15 cellular contexts compared by ENCODE assay signal in genomic region chrX:41913476-41913875, GRCh38. TPM values are rescaled to one million over a fixed set of nuclear protein-coding genes. Genes with fewer than 3 reads are reported as not detected.
DNase-seq lines count a peak whose midpoint lies in the region; ATAC-seq, FAIRE-seq and TF ChIP-seq lines count a peak whose summit lies in the region.
"Had no signal": no experiment of that assay in that cellular context is flagged by ENCODE, and none has a peak within 500 bp of the region (broad histone marks: within the 10 kb centered on the region; RNA-seq: fewer than 3 reads in every experiment).

No MANE protein-coding gene starts in this region.

- H3K36me3 ChIP-seq in IMR-90 (ENCODE audit: control insufficient read depth, insufficient read depth, low read length) = no peaks in the 10 kb centered on the region

- no peak overlapping the region for H2BK15ac ChIP-seq in IMR-90 (ENCODE audit: low read depth, low read length)

- no peak for TF ChIP-seq CTCF in AG10803 (conservative IDR thresholded peaks at IDR 0.05; ENCODE audit: low read length)
- no peak for TF ChIP-seq CTCF in IMR-90 (conservative IDR thresholded peaks at IDR 0.05; ENCODE audit: low read depth, low read length)
- TF ChIP-seq CTCF in chondrocyte (IDR thresholded peaks at IDR 0.05) = no peak

- CTCF ChIA-PET in IMR-90 (lab: Yijun Ruan, JAX) = no interaction called here

- no peaks in the 10 kb centered on the region for H3K9me3 ChIP-seq in IMR-90 (ENCODE audit: control insufficient read depth, insufficient read depth, low read length)

- H2AK9ac ChIP-seq in IMR-90 (replicated peaks; ENCODE audit: low read depth, low read length, poor library complexity) = no peak overlapping the region

- POLR2A ChIA-PET in IMR-90 (lab: Charles Lee; ENCODE audit: unreplicated experiment) = no interaction called here

- in situ Hi-C loops in IMR-90 (cut with MboI; ENCODE audit: low sequenced_read_pairs) = no loop called here

- no peak overlapping the region for H3K14ac ChIP-seq in IMR-90 (replicated peaks; ENCODE audit: low read depth, low read length)

- H3K18ac ChIP-seq in IMR-90 (ENCODE audit: low read depth, low read length) = no peak overlapping the region

- no peak overlapping the region for H2BK20ac ChIP-seq in IMR-90 (ENCODE audit: low read depth, low read length)

- H2BK5ac ChIP-seq in IMR-90 (ENCODE audit: low read depth, low read length, poor library complexity, severe bottlenecking) = no peak overlapping the region

- H3K4me1 ChIP-seq in IMR-90 (ENCODE audit: control insufficient read depth, insufficient read depth, low read length) = peaks cover 5% of the 10 kb centered on the region

- no peak overlapping the region for H2AK5ac ChIP-seq in IMR-90 (ENCODE audit: low read depth, low read length)

- H3K9me3 Mint-ChIP-seq in chondrocyte (ENCODE audit: low read depth) (no peaks in the 10 kb centered on the region), immature natural killer cell (no peaks in the 10 kb centered on the region)
- H3K9me3 Mint-ChIP-seq: CD4-positive, alpha-beta memory T cell had no signal

- TF ChIP-seq RAD21 in IMR-90 (IDR thresholded peaks at IDR 0.05; ENCODE audit: low read length) = no peak

- H3K4me2 ChIP-seq in IMR-90 (ENCODE audit: low read depth, low read length) = peak overlapping the region; percentile 71

- no peaks in the 10 kb centered on the region for H3K27me3 Mint-ChIP-seq in chondrocyte (ENCODE audit: low read depth)
- H3K27me3 Mint-ChIP-seq in immature natural killer cell (ENCODE audit: low read depth in 3 of 3) = no peaks in the 10 kb centered on the region
- H3K27me3 Mint-ChIP-seq: CD4-positive, alpha-beta memory T cell had no signal

- no peak overlapping the region for H3K4ac ChIP-seq in IMR-90 (ENCODE audit: low read depth, low read length)

- no peak overlapping the region for H4K5ac ChIP-seq in IMR-90 (ENCODE audit: low read depth, low read length)

- WGBS in IMR-90 (ENCODE audit: extremely low coverage in 2 of 2, insufficient read length in 1 of 2), 2 experiments = no CpG with 5 or more reads among the region's 1 CpG

- no peak overlapping the region for H4K91ac ChIP-seq in IMR-90 (ENCODE audit: insufficient read depth, low read depth, low read length)

- peaks cover 3 to 4% of the 10 kb centered on the region in 2 experiments; a peak in 3 of 4 replicates for H3K79me1 ChIP-seq in IMR-90 (ENCODE audit: low read depth in 1 of 2, low read length in 2 of 2)

- no peaks in the 10 kb centered on the region for H3K27me3 ChIP-seq in IMR-90 (ENCODE audit: control insufficient read depth, insufficient read depth, low read length)

- H3K36me3 Mint-ChIP-seq in chondrocyte (ENCODE audit: low read depth) (no peaks in the 10 kb centered on the region), immature natural killer cell (no peaks in the 10 kb centered on the region)

- BruUV-seq in IMR-90 (replicated peaks; lab: Mats Ljungman, UMichigan) = no TSS peak

- no peak overlapping the region for H2BK120ac ChIP-seq in IMR-90 (ENCODE audit: low read depth, low read length)

- H3K4me3 ChIP-seq in AG10803 (ENCODE audit: low read length) (no peak overlapping the region), IMR-90 (ENCODE audit: insufficient read depth, low read depth, low read length) (no peak overlapping the region)

- peak; percentile 50 for ATAC-seq in IMR-90 (ENCODE audit: low read depth)
- no peak for ATAC-seq in HG03039 (IDR thresholded peaks at IDR 0.05; ENCODE audit: unreplicated experiment)

- no peak overlapping the region for H3K9ac ChIP-seq in IMR-90 (ENCODE audit: low read depth, low read length)

- H4K20me1 ChIP-seq in IMR-90 (ENCODE audit: insufficient read depth, low read length) = peaks cover 3% of the 10 kb centered on the region; the same call in 1 of the 2 replicates

- no peak overlapping the region for H2AFZ ChIP-seq in IMR-90 (replicated peaks; ENCODE audit: low read length, poor library complexity)

- H4K8ac ChIP-seq in IMR-90 (ENCODE audit: low read depth in 2 of 2, low read length in 2 of 2) = no peak overlapping the region

- intact Hi-C loops in IMR-90 (cut with micrococcal nuclease) = no loop called here

- no peak overlapping the region for H3K56ac ChIP-seq in IMR-90 (ENCODE audit: extremely low read depth, insufficient read depth, low read length)

- dilution Hi-C loops in IMR-90 (cut with HindIII; ENCODE audit: low sequenced_read_pairs, unreplicated experiment) = no loop called here

- H3K4me3 Mint-ChIP-seq in chondrocyte (ENCODE audit: unreplicated experiment) (no peak overlapping the region), immature natural killer cell (no peak overlapping the region)
- H3K4me3 Mint-ChIP-seq: H9 had no signal

- peak; percentile 38 for DNase-seq in AG10803 (ENCODE audit: low read depth)
- DNase-seq in IMR-90 = peak; percentile 34
- DNase-seq in chondrocyte (ENCODE audit: low spot score) = no peak
- no peak for DNase-seq in SIG-M5 treated with dmso at 0.1 percent for 504 hours (lab: John Stamatoyannopoulos, UW; ENCODE audit: unreplicated experiment)
- no peak for DNase-seq in immature natural killer cell
- DNase-seq: AML-193; Calu3; CD4-positive, alpha-beta memory T cell; DMS79 treated with DMSO at 0.1 percent for 48 hours; GF-D8; H9 had no signal

- TF ChIP-seq POLR2A in IMR-90 (IDR thresholded peaks at IDR 0.05; ENCODE audit: low read depth, low read length) = no peak

- H3K9me1 ChIP-seq in IMR-90 (ENCODE audit: insufficient read depth, low read length) = no peaks in the 10 kb centered on the region

- no peak overlapping the region for H3K23ac ChIP-seq in IMR-90 (ENCODE audit: low read depth, low read length)

- H3K27ac Mint-ChIP-seq in chondrocyte (ENCODE audit: unreplicated experiment) (peak overlapping the region; percentile 49), immature natural killer cell (no peak overlapping the region)
- H3K27ac Mint-ChIP-seq: H9 had no signal

- peak; percentile 83 for FAIRE-seq in islet of Langerhans (lab: Jason Lieb, UNC)
- FAIRE-seq: H1 had no signal

- H3K27ac ChIP-seq in IMR-90 (ENCODE audit: insufficient read depth, low read length) = peak overlapping the region; percentile 69; the same call in 1 of the 2 replicates
- H3K27ac ChIP-seq: C4-2B had no signal

- H3K4me1 Mint-ChIP-seq in chondrocyte (ENCODE audit: low read depth) (peaks cover 5% of the 10 kb centered on the region), immature natural killer cell (peaks cover 14 to 28% of the 10 kb centered on the region in 2 donors)

TF ChIP-seq in IMR-90, 13 proteins besides CTCF, POLR2A, EP300 and RAD21:
- TF ChIP-seq RCOR1 (IDR thresholded peaks at IDR 0.05; ENCODE audit: insufficient replicate concordance, low read length) (no peak), RFX5 (IDR thresholded peaks at IDR 0.05; ENCODE audit: low read depth, low read length) (no peak), SMC3 (IDR thresholded peaks at IDR 0.05; ENCODE audit: low read depth, low read length) (no peak), MAFK (IDR thresholded peaks at IDR 0.05; ENCODE audit: low read depth, low read length) (no peak), USF2 (IDR thresholded peaks at IDR 0.05; ENCODE audit: low read depth, low read length) (no peak), CEBPB (IDR thresholded peaks at IDR 0.05; ENCODE audit: low read depth, low read length) (no peak), BHLHE40 (IDR thresholded peaks at IDR 0.05; ENCODE audit: low read depth, low read length) (no peak), NFE2L2 (IDR thresholded peaks at IDR 0.05; ENCODE audit: low read depth, low read length) (no peak), FOS (IDR thresholded peaks at IDR 0.05; ENCODE audit: low read depth, low read length) (no peak), CHD1 (IDR thresholded peaks at IDR 0.05; ENCODE audit: low read depth, low read length) (no peak), MXI1 (IDR thresholded peaks at IDR 0.05; ENCODE audit: borderline replicate concordance, low read depth, low read length) (no peak), MAZ (IDR thresholded peaks at IDR 0.05; ENCODE audit: borderline replicate concordance, low read depth, low read length) (no peak)
- TF ChIP-seq, protein P1, sequence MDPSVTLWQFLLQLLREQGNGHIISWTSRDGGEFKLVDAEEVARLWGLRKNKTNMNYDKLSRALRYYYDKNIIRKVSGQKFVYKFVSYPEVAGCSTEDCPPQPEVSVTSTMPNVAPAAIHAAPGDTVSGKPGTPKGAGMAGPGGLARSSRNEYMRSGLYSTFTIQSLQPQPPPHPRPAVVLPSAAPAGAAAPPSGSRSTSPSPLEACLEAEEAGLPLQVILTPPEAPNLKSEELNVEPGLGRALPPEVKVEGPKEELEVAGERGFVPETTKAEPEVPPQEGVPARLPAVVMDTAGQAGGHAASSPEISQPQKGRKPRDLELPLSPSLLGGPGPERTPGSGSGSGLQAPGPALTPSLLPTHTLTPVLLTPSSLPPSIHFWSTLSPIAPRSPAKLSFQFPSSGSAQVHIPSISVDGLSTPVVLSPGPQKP (IDR thresholded peaks at IDR 0.05; ENCODE audit: borderline replicate concordance, low read depth, low read length) = no peak

RNA-seq across cellular contexts. Expression of gene CASK, which starts 9.9 kb away (rescaled TPM):
- total RNA-seq in IMR-90 (2012; rRNA removed) (17.7 and 21.9 TPM in 2 replicates), chondrocyte (39.5 to 44.9 TPM (median 40.8 TPM) in 3 replicates)
- polyA plus RNA-seq in IMR-90 (2012; rRNA removed) (9.2 and 9.4 TPM in 2 replicates), immature natural killer cell (1 to 10 TPM; 3.0 to 7.0 (median 3.2) TPM)
- 2.9 and 3.7 TPM in 2 replicates for polyA plus RNA-seq in IMR-90 (2012; cell fraction: cytosol; rRNA removed)
- 1.7 and 6.2 TPM in 2 replicates for polyA plus RNA-seq in IMR-90 (2012; cell fraction: nucleus; rRNA removed; ENCODE audit: low replicate concordance)

Comparison
In these comparisons a context has a peak if more than half of its experiments do, and no peak if none do; other contexts are left out.
1. DNase-seq: peak in AG10803 (single experiment) and IMR-90 (single experiment); none in chondrocyte (single experiment), SIG-M5 treated with dmso at 0.1 percent for 504 hours (single experiment) and immature natural killer cell (0 of 3).